19 cellular contexts compared by ENCODE assay signal in genomic region chr12:105948331-105948730, GRCh38.
DNase-seq lines count a peak whose midpoint lies in the region; ATAC-seq lines count a peak whose summit lies in the region.
"Had no signal": no experiment of that assay in that cellular context is flagged by ENCODE, and none has a peak within 500 bp of the region (broad histone marks: within the 10 kb centered on the region; RNA-seq: fewer than 3 reads in every experiment).

No MANE protein-coding gene starts in this region.

- ATAC-seq in GM19023 (IDR thresholded peaks at IDR 0.05; ENCODE audit: unreplicated experiment) = no peak
- ATAC-seq: T-helper 17 cell had no signal

- peak; percentile 45 for DNase-seq in Daoy (ENCODE audit: low read depth)
- peak; percentile 26 for DNase-seq in NCI-H2196 (lab: John Stamatoyannopoulos, UW; ENCODE audit: unreplicated experiment)
- DNase-seq in cerebellar cortex (ENCODE audit: low spot score) = peak; percentile 79
- DNase-seq in myocyte (ENCODE audit: low read depth) = peak; percentile 61
- no peak for DNase-seq in NCI-H2227 treated with DMSO at 0.1 percent for 48 hours (lab: John Stamatoyannopoulos, UW)
- no peak for DNase-seq in activated T-cell treated with anti-CD3 and anti-CD28 coated beads, Interleukin-2, amount 50 U/mL, for 48 hours
- no peak for DNase-seq in NCI-H1092 treated with DMSO at 0.1 percent for 48 hours (lab: John Stamatoyannopoulos, UW)
- DNase-seq: activated CD4-positive, CD25-positive, alpha-beta regulatory T cell; activated CD8-positive, alpha-beta memory T cell treated with anti-CD3 and anti-CD28 coated beads for 24 hours; activated effector memory CD4-positive, alpha-beta T cell treated with Interleukin-2 at 50 U/mL for 16 hours; amniotic stem cell; BE2C; erythroblast; kidney glomerular epithelial cell; MM.1S; right cardiac atrium; SHP77; T-helper 17 cell had no signal

Comparison
In these comparisons a context has a peak if more than half of its experiments do, and no peak if none do; other contexts are left out.
1. DNase-seq: peak in Daoy (single experiment), NCI-H2196 (single experiment), cerebellar cortex (single experiment) and myocyte (single experiment); none in NCI-H2227 treated with DMSO at 0.1 percent for 48 hours (single experiment), activated T-cell treated with anti-CD3 and anti-CD28 coated beads, Interleukin-2, amount 50 U/mL, for 48 hours (0 of 2) and NCI-H1092 treated with DMSO at 0.1 percent for 48 hours (single experiment).